In genomic region chr19:45166723-45167252, GRCh38 we compare ENCODE assay signal across 1 cellular context.
TF ChIP-seq lines count a peak whose summit lies in the region.

No MANE protein-coding gene starts in this region.

TF ChIP-seq in endothelial cell of umbilical vein, 7 proteins besides CTCF, POLR2A, EP300 and RAD21:
- TF ChIP-seq GATA2 (IDR thresholded peaks at IDR 0.05; ENCODE audit: insufficient read depth, insufficient read length, low read depth, low read length) (no peak), EZH2 (IDR thresholded peaks at IDR 0.05; ENCODE audit: borderline replicate concordance, low read depth, low read length, severe bottlenecking) (no peak), MYC (IDR thresholded peaks at IDR 0.05; ENCODE audit: low read depth, low read length) (no peak), POLR2AphosphoS5 (IDR thresholded peaks at IDR 0.05; ENCODE audit: insufficient read depth, low read depth, low read length) (no peak), JUN (IDR thresholded peaks at IDR 0.05; ENCODE audit: borderline replicate concordance, insufficient read depth, insufficient read length, low read depth) (no peak), MAX (IDR thresholded peaks at IDR 0.05; ENCODE audit: insufficient read depth, insufficient read length) (no peak)
